ENCODE assay signal across 15 cellular contexts in the genomic region with DNA sequence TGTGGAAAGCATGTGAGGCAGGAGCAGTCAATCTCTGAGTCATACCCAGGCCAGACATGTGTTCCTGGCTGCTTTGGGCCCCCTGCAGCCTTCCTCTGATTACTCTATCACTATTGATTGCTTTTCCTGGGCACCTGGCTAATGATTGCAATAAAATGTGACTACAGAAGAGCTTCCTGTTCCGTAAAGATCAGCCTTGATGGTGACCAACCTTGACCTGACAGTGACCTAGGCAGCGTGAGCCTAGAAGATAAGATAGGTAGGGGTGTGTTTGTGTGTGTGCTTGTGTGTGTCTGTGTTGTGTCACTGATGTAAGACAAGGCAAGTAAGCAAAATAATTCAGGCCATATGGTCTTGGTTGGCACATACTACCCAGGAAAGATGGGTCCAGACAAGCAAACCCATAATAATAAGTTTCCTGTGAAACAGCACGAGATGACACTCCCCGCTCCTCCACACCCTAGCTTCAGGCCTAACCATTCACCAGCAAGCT.
"Had no signal": no experiment of that assay in that cellular context is flagged by ENCODE, and none has a peak within 500 bp of the region (broad histone marks: within the 10 kb centered on the region; RNA-seq: fewer than 3 reads in every experiment).

No MANE protein-coding gene starts in this region.

- H3K27me3 ChIP-seq: sigmoid colon, testis had no signal

- DNase-seq: activated B cell treated with CpG ODN at 0.5 μM for 24 hours; activated CD4-positive, alpha-beta T cell treated with anti-CD3 and anti-CD28 coated beads, Interleukin-2, amount 10 ng/mL, durations not matched to agents 24 days and 14 days; activated CD8-positive, alpha-beta memory T cell treated with anti-CD3 and anti-CD28 coated beads for 24 hours; activated naive CD4-positive, alpha-beta T cell treated with anti-CD3 and anti-CD28 coated beads, Interleukin-2, amount 10 ng/mL, durations not matched to agents 7 days and 5 days; foreskin melanocyte; naive thymus-derived CD4-positive, alpha-beta T cell; nucleus accumbens; sigmoid colon; stimulated activated CD4-positive, alpha-beta T cell treated with anti-CD3 and anti-CD28 coated beads, Interleukin-4, amount 100 ng/mL, for 24 hours; stimulated activated naive CD8-positive, alpha-beta T cell treated with anti-CD3 and anti-CD28 coated beads, Interleukin-15, amount 100 ng/mL, for 72 hours; T-helper 2 cell; testis had no signal

- H3K27ac ChIP-seq: sigmoid colon, testis had no signal

- ATAC-seq: activated T-helper 17 cell treated with anti-CD3 and anti-CD28 coated beads, Interleukin-2, amount 50 U/mL, for 72 hours; naive thymus-derived CD4-positive, alpha-beta T cell; stimulated activated naive CD8-positive, alpha-beta T cell treated with anti-CD3 and anti-CD28 coated beads, Interleukin-15, amount 100 ng/mL, for 72 hours had no signal

- H3K4me1 ChIP-seq: sigmoid colon, testis had no signal

- FAIRE-seq: TTC549 had no signal

- H3K36me3 ChIP-seq: sigmoid colon had no signal

- H3K9me3 ChIP-seq: sigmoid colon, testis had no signal

- H3K4me3 ChIP-seq: lung, sigmoid colon, testis had no signal
